Comparison of ENCODE assay signal across 8 cellular contexts in the genomic region with DNA sequence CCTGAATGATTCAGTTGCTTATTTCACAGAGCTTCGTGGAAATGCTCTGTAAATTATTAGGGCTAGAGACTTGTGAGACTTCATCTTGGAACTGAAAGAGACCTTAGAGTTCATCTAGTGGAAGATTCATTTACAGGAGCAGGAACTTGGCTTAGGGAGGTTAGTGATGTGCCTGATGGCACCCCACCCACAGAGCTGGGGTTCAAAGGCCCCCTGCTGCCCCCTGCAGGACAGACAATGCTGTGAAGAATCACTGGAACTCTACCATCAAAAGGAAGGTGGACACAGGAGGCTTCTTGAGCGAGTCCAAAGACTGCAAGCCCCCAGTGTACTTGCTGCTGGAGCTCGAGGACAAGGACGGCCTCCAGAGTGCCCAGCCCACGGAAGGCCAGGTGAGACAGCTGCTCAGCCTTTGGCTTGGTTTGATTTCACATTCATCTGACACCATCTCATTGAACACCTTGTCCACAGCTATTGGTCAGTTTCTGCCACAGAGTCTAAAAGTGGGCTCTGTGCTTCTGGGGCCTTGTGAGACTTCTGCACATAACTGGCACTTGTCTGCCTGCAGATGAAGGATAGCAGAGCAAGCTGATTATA. TPM values are rescaled to one million over a fixed set of nuclear protein-coding genes. Genes with fewer than 3 reads are reported as not detected.
DNase-seq lines count a peak whose midpoint lies in the region; ATAC-seq, FAIRE-seq and TF ChIP-seq lines count a peak whose summit lies in the region.

No MANE protein-coding gene starts in this region.

- CTCF ChIA-PET in A549 (lab: Yijun Ruan, JAX) (interaction anchor here (0.7 to 7.4 kb wide), 32 partner anchors 8 to 390 kb away, joined by 3 to 91 read pairs (median 4); no protein-coding TSS in a partner anchor), H1 (lab: Charles Lee; ENCODE audit: partially characterized antibody) (interaction anchor here (0.6 to 6.4 kb wide), 16 partner anchors 9 to 1336 kb away, joined by 3 to 49 read pairs (median 4); a partner anchor contains a TSS)

- H3K27me3 ChIP-seq in H1 (replicated peaks in 1 of 4; ENCODE audit: control insufficient read depth in 3 of 4, extremely low read depth in 1 of 4, insufficient read depth in 3 of 4, low read length in 3 of 4) (no peaks in the 10 kb centered on the region), parathyroid adenoma (ENCODE audit: control insufficient read depth, insufficient read depth, low read length) (no peaks in the 10 kb centered on the region), ovary (no peaks in the 10 kb centered on the region)

- no peaks in the 10 kb centered on the region for H3K23me2 ChIP-seq in H1 (ENCODE audit: low read depth, low read length)

- FAIRE-seq in A549 (lab: Jason Lieb, UNC) (no peak), H1 (lab: Jason Lieb, UNC) (no peak)

- TF ChIP-seq EP300 in A549 (IDR thresholded peaks at IDR 0.05), result no peak
- no peak for TF ChIP-seq EP300 in H1 (IDR thresholded peaks at IDR 0.05; ENCODE audit: borderline replicate concordance in 1 of 2, low read depth in 2 of 2, low read length in 2 of 2)
- no peak for TF ChIP-seq EP300 in ovary (IDR thresholded peaks at IDR 0.05)

- H3K56ac ChIP-seq in H1 (replicated peaks; ENCODE audit: insufficient read length, low read depth, low read length), result no peak overlapping the region

- H3K4me2 ChIP-seq in A549 (no peak overlapping the region), H1 (ENCODE audit: insufficient read depth in 1 of 2, low read depth in 2 of 2, low read length in 2 of 2) (no peak overlapping the region), parathyroid adenoma (ENCODE audit: low read length) (no peak overlapping the region)

- no peak overlapping the region for H3K18ac ChIP-seq in H1 (ENCODE audit: extremely low read depth, low read length)

- H3K4ac ChIP-seq in H1 (replicated peaks; ENCODE audit: insufficient read length, low read depth, low read length), result no peak overlapping the region

- 65% methylated on average over 5 of the region's 5 CpGs for whole genome bisulfite sequencing in A549 (ENCODE audit: missing lambda C conversion rate)
- 89% methylated on average over 5 of the region's 5 CpGs; no CpG with 5 or more reads in 1 of the 2 experiments for WGBS in H1 (ENCODE audit: extremely low coverage in 1 of 2, insufficient coverage in 1 of 2, insufficient read length in 1 of 2, insufficient replicate concordance in 2 of 2, low coverage in 1 of 2, low lambda C conversion rate in 2 of 2, missing lambda C conversion rate in 1 of 2), 2 experiments
- WGBS in ovary, 3 donors, result 80 to 88% (median 83%) methylated on average over 5 of the region's 5 CpGs

- H2AFZ ChIP-seq in H1 (ENCODE audit: low read length), result no peak overlapping the region
- no peak overlapping the region for H2AFZ ChIP-seq in parathyroid adenoma

- H3K23ac ChIP-seq in H1 (ENCODE audit: insufficient read length), result no peak overlapping the region

- DNase-seq in A549 (ENCODE audit: low read depth in 1 of 2, low spot score in 1 of 2), result peak; percentile 61 to 64
- peak; percentile 25 for DNase-seq in NCI-H1092 (lab: John Stamatoyannopoulos, UW)
- peak; percentile 44 to 52 for DNase-seq in activated CD4-positive, alpha-beta T cell treated with anti-CD3 and anti-CD28 coated beads for 4 hours
- DNase-seq in H1 (ENCODE audit: low read depth in 1 of 2, low spot score in 2 of 2), result peak; percentile 25 to 78
- no peak for DNase-seq in ovary

- TF ChIP-seq POLR2A in A549 (IDR thresholded peaks at IDR 0.05; ENCODE audit: low read length), result no peak
- no peak for TF ChIP-seq POLR2A in H1 (IDR thresholded peaks at IDR 0.05; ENCODE audit: control extremely low read depth in 1 of 2, low read depth in 2 of 2, low read length in 2 of 2)
- TF ChIP-seq POLR2A in ovary (IDR thresholded peaks at IDR 0.05), result no peak

- no peak overlapping the region for H2AK5ac ChIP-seq in H1 (ENCODE audit: low read depth, low read length)

- ATAC-seq in A549, result peak; percentile 84 to 89
- ATAC-seq in GM21619 (IDR thresholded peaks at IDR 0.05; ENCODE audit: unreplicated experiment), result no peak

- H2BK15ac ChIP-seq in H1 (ENCODE audit: low read length), result no peak overlapping the region

- no peaks in the 10 kb centered on the region for H3K79me2 ChIP-seq in H1 (ENCODE audit: control insufficient read depth in 1 of 2, insufficient read depth in 2 of 2, low read length in 2 of 2)
- no peaks in the 10 kb centered on the region for H3K79me2 ChIP-seq in parathyroid adenoma

- no peak overlapping the region for H3K4me3 ChIP-seq in A549
- H3K4me3 ChIP-seq in H1 (ENCODE audit: extremely low read depth in 1 of 4, insufficient read depth in 2 of 4, low read depth in 3 of 4, low read length in 4 of 4), result no peak overlapping the region
- no peak overlapping the region for H3K4me3 ChIP-seq in parathyroid adenoma (ENCODE audit: low read depth, low read length)
- H3K4me3 ChIP-seq in ovary, result no peak overlapping the region

- H4K20me1 ChIP-seq in H1 (replicated peaks in 1 of 2; ENCODE audit: control insufficient read depth in 1 of 2, insufficient read depth in 2 of 2, low read length in 2 of 2), result peaks cover 3 to 4% of the 10 kb centered on the region in 2 experiments

- no peak overlapping the region for H3K14ac ChIP-seq in H1 (ENCODE audit: insufficient read length)

- no peaks in the 10 kb centered on the region for H3K79me1 ChIP-seq in H1 (ENCODE audit: low read depth, low read length)

- no peak overlapping the region for H4K8ac ChIP-seq in H1 (ENCODE audit: extremely low read depth, insufficient read depth, low read length)

- no peak overlapping the region for H2BK120ac ChIP-seq in H1 (replicated peaks; ENCODE audit: low read depth, low read length)

- intact Hi-C loops in ovary (cut with DNase I), result no loop called here

- peak; percentile 75 to 77 for TF ChIP-seq RAD21 in A549 (conservative IDR thresholded peaks at IDR 0.05 in 1 of 2, IDR thresholded peaks at IDR 0.05 in 1 of 2)
- TF ChIP-seq RAD21 in H1 (IDR thresholded peaks at IDR 0.05 in 1 of 2, conservative IDR thresholded peaks at IDR 0.05 in 1 of 2; ENCODE audit: low read depth in 2 of 2, low read length in 2 of 2), result peak; percentile 63 to 74

- H3K4me1 ChIP-seq in A549, result no peaks in the 10 kb centered on the region
- peaks cover 0 to 2% (median 0%) of the 10 kb centered on the region in 4 experiments; a peak in 1 of 7 replicates for H3K4me1 ChIP-seq in H1 (replicated peaks in 1 of 4; ENCODE audit: control insufficient read depth in 3 of 4, insufficient read depth in 4 of 4, low read length in 3 of 4)
- no peaks in the 10 kb centered on the region for H3K4me1 ChIP-seq in parathyroid adenoma
- H3K4me1 ChIP-seq in ovary (ENCODE audit: insufficient read depth), result no peaks in the 10 kb centered on the region

- POLR2A ChIA-PET in A549 (lab: Yijun Ruan, JAX), result interaction anchor here (0.7 to 1.1 kb wide), 2 partner anchors 101 to 133 kb away, joined by 3 to 4 read pairs; a partner anchor contains a TSS
- POLR2A ChIA-PET in H1 (lab: Charles Lee; ENCODE audit: partially characterized antibody), result interaction anchor here (0.6 to 3.0 kb wide), 6 partner anchors 21 to 235 kb away, joined by 3 to 10 read pairs (median 3); no protein-coding TSS in a partner anchor

- H3K27ac ChIP-seq in A549 (no peak overlapping the region), H1 (ENCODE audit: low read depth, low read length) (no peak overlapping the region), parathyroid adenoma (no peak overlapping the region), ovary (no peak overlapping the region)

- no peak overlapping the region for H2BK12ac ChIP-seq in H1 (ENCODE audit: low read depth, low read length)

- H3K9ac ChIP-seq in H1 (replicated peaks in 1 of 4; ENCODE audit: extremely low read depth in 1 of 4, low read depth in 3 of 4, low read length in 3 of 4) (no peak overlapping the region), parathyroid adenoma (no peak overlapping the region)

- no peak overlapping the region for H2BK20ac ChIP-seq in H1 (ENCODE audit: low read length)

- H4K5ac ChIP-seq in H1 (ENCODE audit: insufficient read length, low read depth, low read length), result no peak overlapping the region

- no peak overlapping the region for H2BK5ac ChIP-seq in H1 (ENCODE audit: low read depth, low read length)

- peaks cover 3 to 49% (median 27%) of the 10 kb centered on the region in 4 experiments; a peak in 7 of 8 replicates for H3K36me3 ChIP-seq in H1 (ENCODE audit: control insufficient read depth in 2 of 4, insufficient read depth in 4 of 4, low read length in 3 of 4)
- no peaks in the 10 kb centered on the region for H3K36me3 ChIP-seq in parathyroid adenoma (ENCODE audit: control insufficient read depth, insufficient read depth, low read length)
- H3K36me3 ChIP-seq in ovary, result no peaks in the 10 kb centered on the region

- H3K9me3 ChIP-seq in A549 (no peaks in the 10 kb centered on the region), H1 (ENCODE audit: insufficient read depth in 2 of 2, low read depth in 1 of 2, low read length in 1 of 2) (no peaks in the 10 kb centered on the region), parathyroid adenoma (ENCODE audit: control insufficient read depth, low read length) (no peaks in the 10 kb centered on the region), ovary (no peaks in the 10 kb centered on the region)

- H4K91ac ChIP-seq in H1 (replicated peaks; ENCODE audit: insufficient read length, low read length), result no peak overlapping the region

- peak; percentile 71 for TF ChIP-seq CTCF in A549 (IDR thresholded peaks at IDR 0.05)
- TF ChIP-seq CTCF in GM12872 (IDR thresholded peaks at IDR 0.05; ENCODE audit: insufficient read depth, low read depth, low read length), result peak; percentile 85
- peak; percentile 59 to 61 (median 61) for TF ChIP-seq CTCF in H1 (IDR thresholded peaks at IDR 0.05; ENCODE audit: control extremely low read depth in 1 of 3, insufficient read depth in 1 of 3, low read depth in 1 of 3, low read length in 3 of 3)
- peak; percentile 19 for TF ChIP-seq CTCF in parathyroid adenoma (IDR thresholded peaks at IDR 0.05)
- TF ChIP-seq CTCF in ovary (IDR thresholded peaks at IDR 0.05), result no peak

RNA-seq across cellular contexts. Expression of a gene that starts 25.1 kb away (rescaled TPM):
- polyA plus RNA-seq in A549 (2011; rRNA removed) (19.9 and 22.1 TPM in 2 replicates), A549 (2017; fragmentation: RNase III; extraction: RNeasy Plus Mini Kit Qiagen cat#74134 plus additional on column Dnase treatment) (48.9 to 59.5 TPM (median 53.7 TPM) in 3 replicates), H1 (2011; rRNA removed) (75.3 and 95.5 TPM in 2 replicates), ovary (under 1 TPM; 0.83 to 0.91 TPM)
- polyA plus RNA-seq in A549 (2012; cell fraction: cytosol; rRNA removed), result 45.9 and 53.2 TPM in 2 replicates
- polyA plus RNA-seq in A549 (2012; cell fraction: nucleus; rRNA removed), result 51.0 and 57.6 TPM in 2 replicates
- 54.1 and 66.3 TPM in 2 replicates for polyA minus RNA-seq in A549 (2011; rRNA and poly(A)+ RNA removed)
- total RNA-seq in H1 (2021; fragmentation: NEBNext Ultra II Directional; extraction: Animal tissue kit (Norgen Biotek cat#: 25700)), result 207 and 208 TPM in 2 replicates
- polyA plus RNA-seq in H1 (2011; cell fraction: cytosol; rRNA removed), result 55.9 TPM
- 81.3 TPM for polyA plus RNA-seq in H1 (2011; cell fraction: nucleus; rRNA removed)
- polyA plus RNA-seq in H1 (2012, experiment 1 of 2), result 129 to 197 TPM (median 194 TPM) in 4 replicates
- 204 TPM for polyA plus RNA-seq in H1 (2012, experiment 2 of 2)
- polyA plus RNA-seq in H1 (2013, experiment 1 of 2), result 137 TPM
- 139 TPM for polyA plus RNA-seq in H1 (2013, experiment 2 of 2)
- polyA minus RNA-seq in H1 (2011; rRNA and poly(A)+ RNA removed), result 65.2 and 67.6 TPM in 2 replicates
- polyA minus RNA-seq in H1 (2011; cell fraction: cytosol; rRNA and poly(A)+ RNA removed), result 78.1 TPM
- polyA minus RNA-seq in H1 (2011; cell fraction: nucleus; rRNA and poly(A)+ RNA removed), result 41.5 TPM
- total RNA-seq in ovary, result 1 to 10 TPM in 2 of 7 donors, under 1 TPM in 2, not detected in 3; 0.11 to 1.6 (median 0.67) TPM

RNA-seq across cellular contexts. Expression of a gene that starts 34.8 kb away (rescaled TPM):
- polyA plus RNA-seq in A549 (2011; rRNA removed) (not detected in 2 replicates), A549 (2017; fragmentation: RNase III; extraction: RNeasy Plus Mini Kit Qiagen cat#74134 plus additional on column Dnase treatment) (not detected in 3 replicates), H1 (2011; rRNA removed) (not detected in 2 replicates), ovary (not detected)
- polyA plus RNA-seq in A549 (2012; cell fraction: cytosol; rRNA removed), result not detected in 2 replicates
- not detected in 2 replicates for polyA plus RNA-seq in A549 (2012; cell fraction: nucleus; rRNA removed)
- polyA minus RNA-seq in A549 (2011; rRNA and poly(A)+ RNA removed), result not detected in 2 replicates
- not detected in 2 replicates for total RNA-seq in H1 (2021; fragmentation: NEBNext Ultra II Directional; extraction: Animal tissue kit (Norgen Biotek cat#: 25700))
- polyA plus RNA-seq in H1 (2011; cell fraction: cytosol; rRNA removed), result not detected
- not detected for polyA plus RNA-seq in H1 (2011; cell fraction: nucleus; rRNA removed)
- polyA plus RNA-seq in H1 (2012, experiment 1 of 2), result not detected in 4 replicates
- not detected for polyA plus RNA-seq in H1 (2012, experiment 2 of 2)
- not detected for polyA plus RNA-seq in H1 (2013, experiment 1 of 2)
- not detected for polyA plus RNA-seq in H1 (2013, experiment 2 of 2)
- polyA minus RNA-seq in H1 (2011; rRNA and poly(A)+ RNA removed), result not detected in 2 replicates
- polyA minus RNA-seq in H1 (2011; cell fraction: cytosol; rRNA and poly(A)+ RNA removed), result not detected
- not detected for polyA minus RNA-seq in H1 (2011; cell fraction: nucleus; rRNA and poly(A)+ RNA removed)
- not detected for total RNA-seq in ovary

Comparison
In these comparisons a context has a peak if more than half of its experiments do, and no peak if none do; other contexts are left out.
1. DNase-seq: peak in A549 (2 of 2), NCI-H1092 (single experiment), activated CD4-positive, alpha-beta T cell treated with anti-CD3 and anti-CD28 coated beads for 4 hours (2 of 2) and H1 (2 of 2); none in ovary (0 of 5).
2. CTCF ChIP-seq: peak in A549 (single experiment), GM12872 (single experiment), H1 (3 of 3) and parathyroid adenoma (single experiment); none in ovary (0 of 3).
3. RNA of a gene that starts 25.1 kb away (polyA plus RNA-seq): 55.9 to 204 TPM in H1 and 19.9 to 59.5 TPM in A549; 0.83 to 0.91 TPM in ovary; every median in the first group is over 10 times any median in the second.